1 cellular context compared by ENCODE assay signal in the genomic region with DNA sequence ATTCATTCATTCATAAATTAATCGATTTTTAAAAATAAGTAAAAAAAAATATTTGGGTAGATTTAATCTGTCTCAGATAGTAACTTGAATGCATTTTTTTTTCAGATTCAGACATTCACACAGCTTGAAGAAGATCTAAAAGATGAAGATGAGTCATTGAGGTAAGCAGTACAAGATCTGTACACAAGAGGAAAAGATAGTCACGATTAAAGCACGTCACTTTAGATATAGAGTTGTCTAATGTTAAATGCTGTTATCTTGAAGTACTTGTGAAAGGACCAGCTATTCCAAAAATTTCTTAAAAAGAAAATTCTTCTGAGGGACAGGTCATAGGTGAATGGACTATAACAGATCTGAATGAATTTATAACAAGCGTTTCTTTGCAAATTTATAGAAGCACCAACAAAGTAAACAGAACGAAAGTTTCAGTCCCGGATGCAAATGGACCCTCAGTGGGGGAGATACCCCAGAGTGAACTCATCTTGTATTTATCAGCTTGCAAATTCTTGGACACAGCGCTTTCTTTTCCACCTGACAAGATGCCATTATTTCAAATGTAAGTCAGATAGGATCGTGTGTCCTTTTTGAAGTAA.
TF ChIP-seq lines count a peak whose summit lies in the region.

No MANE protein-coding gene starts in this region.

TF ChIP-seq in GM12878, 131 proteins besides CTCF, POLR2A, EP300 and RAD21:
- TF ChIP-seq RBBP5 (conservative IDR thresholded peaks at IDR 0.05), result 0 out of 2 replicates have a peak, but pooled peaks have one; percentile 53
- TF ChIP-seq POLR2AphosphoS5 (IDR thresholded peaks at IDR 0.05; ENCODE audit: low read length), result no peak
